Comparison of ENCODE assay signal across 16 cellular contexts in genomic region chr12:111420494-111420893, GRCh38. TPM values are rescaled to one million over a fixed set of nuclear protein-coding genes. Genes with fewer than 3 reads are reported as not detected.
DNase-seq lines count a peak whose midpoint lies in the region; ATAC-seq and TF ChIP-seq lines count a peak whose summit lies in the region.
"Had no signal": no experiment of that assay in that cellular context is flagged by ENCODE, and none has a peak within 500 bp of the region (broad histone marks: within the 10 kb centered on the region; RNA-seq: fewer than 3 reads in every experiment).

No MANE protein-coding gene starts in this region.

- H2BK15ac ChIP-seq in mesenchymal stem cell (ENCODE audit: low read depth, poor library complexity, severe bottlenecking): no peak overlapping the region

- peaks cover 20% of the 10 kb centered on the region for H3K36me3 Mint-ChIP-seq in WTC11

- H3K79me1 ChIP-seq in mesenchymal stem cell (replicated peaks; ENCODE audit: low read length, poor library complexity, severe bottlenecking): no peaks in the 10 kb centered on the region

- no peak overlapping the region for H3K4me3 ChIP-seq in heart right ventricle
- H3K4me3 ChIP-seq in mesenchymal stem cell (ENCODE audit: insufficient read depth in 1 of 2, low read depth in 1 of 2, low read length in 2 of 2): no peak overlapping the region
- H3K4me3 ChIP-seq: SJSA1 had no signal

- H2BK12ac ChIP-seq in mesenchymal stem cell (ENCODE audit: low read length in 2 of 2): no peak overlapping the region

- H3K14ac ChIP-seq in mesenchymal stem cell (ENCODE audit: low read length in 2 of 2): no peak overlapping the region

- intact Hi-C loops in heart right ventricle (cut with DNase I): no loop called here
- intact Hi-C loops in left ventricle myocardium superior (cut with micrococcal nuclease): no loop called here

- peaks cover 17 to 90% (median 52%) of the 10 kb centered on the region in 9 donors for H3K4me1 ChIP-seq in heart right ventricle
- peaks cover 21% of the 10 kb centered on the region for H3K4me1 ChIP-seq in mesenchymal stem cell (ENCODE audit: control insufficient read depth, insufficient read depth, low read depth, low read length)

- no peak for ATAC-seq in heart right ventricle
- ATAC-seq in left ventricle myocardium superior: no peak
- ATAC-seq in WTC11: no peak
- no peak for ATAC-seq in HG02678 (IDR thresholded peaks at IDR 0.05; ENCODE audit: unreplicated experiment)

- peaks cover 0 to 90% (median 30%) of the 10 kb centered on the region in 9 donors for H3K36me3 ChIP-seq in heart right ventricle
- peaks cover 43 to 53% of the 10 kb centered on the region in 2 experiments for H3K36me3 ChIP-seq in mesenchymal stem cell (ENCODE audit: control insufficient read depth in 1 of 2, insufficient read depth in 2 of 2, low read depth in 1 of 2, low read length in 2 of 2)

- H3K9me3 Mint-ChIP-seq in WTC11: no peaks in the 10 kb centered on the region
- H3K9me3 Mint-ChIP-seq: CD4-positive, CD25-positive, alpha-beta regulatory T cell had no signal

- no peak overlapping the region for H3K9ac ChIP-seq in mesenchymal stem cell (ENCODE audit: low read length)

- no peak overlapping the region for H3K4me2 ChIP-seq in mesenchymal stem cell (ENCODE audit: low read length, poor library complexity, severe bottlenecking)

- H3K9me3 ChIP-seq in heart right ventricle (no peaks in the 10 kb centered on the region), mesenchymal stem cell (ENCODE audit: control insufficient read depth, low read length) (no peaks in the 10 kb centered on the region)
- H3K9me3 ChIP-seq: SJSA1 had no signal

- POLR2A ChIA-PET in WTC11 (lab: Charles Lee): interaction anchor here (0.6 kb wide), 2 partner anchors 9 to 29 kb away, joined by 3 to 4 read pairs; no protein-coding TSS in a partner anchor

- no peak overlapping the region for H4K8ac ChIP-seq in mesenchymal stem cell (ENCODE audit: low read length)

- 88 to 91% methylated on average over 7 of the region's 7 CpGs for WGBS in heart right ventricle, 2 donors
- WGBS in mesenchymal stem cell: 96% methylated on average over 7 of the region's 7 CpGs

- no peak overlapping the region for H3K23ac ChIP-seq in mesenchymal stem cell (ENCODE audit: low read length in 2 of 2)

- no peak overlapping the region for H2AFZ ChIP-seq in mesenchymal stem cell (ENCODE audit: low read depth, low read length)

- no peak overlapping the region for H3K4ac ChIP-seq in mesenchymal stem cell (ENCODE audit: low read depth in 1 of 2, low read length in 2 of 2)

- no peak for TF ChIP-seq CTCF in heart right ventricle (IDR thresholded peaks at IDR 0.05)
- TF ChIP-seq CTCF in GM13977 (IDR thresholded peaks at IDR 0.05; ENCODE audit: extremely low read depth, insufficient read depth, missing control alignments): no peak
- no peak for TF ChIP-seq CTCF in WTC11 (IDR thresholded peaks at IDR 0.05)

- H3K4me3 Mint-ChIP-seq in WTC11: no peak overlapping the region
- H3K4me3 Mint-ChIP-seq: CD4-positive, CD25-positive, alpha-beta regulatory T cell had no signal

- H2AK5ac ChIP-seq in mesenchymal stem cell (ENCODE audit: low read length, severe bottlenecking): peak overlapping the region; percentile 4

- no peak overlapping the region for H2BK5ac ChIP-seq in mesenchymal stem cell (ENCODE audit: low read depth, low read length, poor library complexity, severe bottlenecking)

- no peak overlapping the region for H3K18ac ChIP-seq in mesenchymal stem cell (ENCODE audit: low read depth in 1 of 2, low read length in 2 of 2)

- H3K27me3 Mint-ChIP-seq in WTC11 (ENCODE audit: low read depth): no peaks in the 10 kb centered on the region
- H3K27me3 Mint-ChIP-seq: CD4-positive, CD25-positive, alpha-beta regulatory T cell had no signal

- H3K27ac ChIP-seq in heart right ventricle (peak overlapping the region in 9 of 10 donors; percentile 50 to 93 (median 61)), mesenchymal stem cell (ENCODE audit: low read length, poor library complexity, severe bottlenecking) (peak overlapping the region; percentile 6)
- H3K27ac ChIP-seq: SJSA1 had no signal

- H4K91ac ChIP-seq in mesenchymal stem cell (ENCODE audit: low read length): no peak overlapping the region

- H3K4me1 Mint-ChIP-seq in WTC11: peaks cover 35% of the 10 kb centered on the region

- CTCF ChIA-PET in WTC11 (lab: Charles Lee): interaction anchor here (1.7 kb wide), 1 partner anchor 23 kb away, joined by 4 read pairs; no protein-coding TSS in a partner anchor

- no peaks in the 10 kb centered on the region for H3K27me3 ChIP-seq in heart right ventricle
- no peaks in the 10 kb centered on the region for H3K27me3 ChIP-seq in mesenchymal stem cell (ENCODE audit: control insufficient read depth in 1 of 2, insufficient read depth in 1 of 2, low read length in 2 of 2)
- H3K27me3 ChIP-seq: SJSA1 had no signal

- peak overlapping the region; percentile 78 for H3K27ac Mint-ChIP-seq in WTC11

- DNase-seq in heart right ventricle (no peak), left ventricle myocardium superior (no peak), GM13977 (ENCODE audit: low spot score) (peak; percentile 3), WTC11 (ENCODE audit: low spot score) (no peak), mesenchymal stem cell (no peak), NCI-H1436 treated with DMSO at 0.1 percent for 48 hours (lab: John Stamatoyannopoulos, UW) (no peak), Kasumi-1 (lab: John Stamatoyannopoulos, UW) (no peak)
- DNase-seq: CD4-positive, CD25-positive, alpha-beta regulatory T cell; NCI-H1105; NCI-H1694 treated with DMSO at 0.1 percent for 48 hours; NCI-H526 treated with DMSO at 0.1 percent for 48 hours; NK-92 treated with Interleukin-12 subunit alpha and Interleukin-12 subunit beta, amount 100 ng/mL, for 24 hours; OCI-M1; RPMI8226 had no signal

- no peak overlapping the region for H2BK120ac ChIP-seq in mesenchymal stem cell (ENCODE audit: low read depth, low read length)

- in situ Hi-C loops in GM13977 (cut with MboI; ENCODE audit: low pct_unique_long_range_greater_than_20kb, low sequenced_read_pairs, unreplicated experiment): no loop called here

TF ChIP-seq in WTC11, 78 proteins besides CTCF, POLR2A, EP300 and RAD21 (continues in another document):
- TF ChIP-seq SMAD4 (CRISPR knock-in tag; IDR thresholded peaks at IDR 0.05) (no peak), GRHL2 (CRISPR knock-in tag; IDR thresholded peaks at IDR 0.05; ENCODE audit: insufficient replicate concordance, severe bottlenecking) (no peak), FOXJ3 (CRISPR knock-in tag; IDR thresholded peaks at IDR 0.05; ENCODE audit: borderline replicate concordance) (no peak), RORB (CRISPR knock-in tag; IDR thresholded peaks at IDR 0.05) (no peak), ZNF425 (CRISPR knock-in tag; conservative IDR thresholded peaks at IDR 0.05) (no peak), MXD4 (CRISPR knock-in tag; IDR thresholded peaks at IDR 0.05; ENCODE audit: borderline replicate concordance) (no peak), PRRX2 (CRISPR knock-in tag; IDR thresholded peaks at IDR 0.05) (no peak), ATF6 (CRISPR knock-in tag; IDR thresholded peaks at IDR 0.05) (no peak)

RNA-seq across cellular contexts. Expression of gene SH2B3, which starts 14.8 kb away (rescaled TPM):
- total RNA-seq in heart right ventricle (10 to 100 TPM; 29.8 to 61.4 (median 39.0) TPM), left ventricle myocardium superior (45.1 TPM), WTC11 (2021) (20.5 to 31.8 TPM (median 20.7 TPM) in 3 replicates)
- 10 to 100 TPM in 1 of 2 donors, 1 to 10 TPM in 1; 9.9 to 11.5 TPM for polyA plus RNA-seq in heart right ventricle
- 50.8 TPM for polyA plus RNA-seq in mesenchymal stem cell (2013, experiment 1 of 2)
- 50.3 TPM for polyA plus RNA-seq in mesenchymal stem cell (2013, experiment 2 of 2)

RNA-seq across cellular contexts. Expression of gene PHETA1, which starts 51.6 kb away (rescaled TPM):
- total RNA-seq in heart right ventricle (10 to 100 TPM; 11.9 to 41.6 (median 18.6) TPM), left ventricle myocardium superior (28.6 TPM), WTC11 (2021) (12.4 to 18.6 TPM (median 14.9 TPM) in 3 replicates)
- polyA plus RNA-seq in heart right ventricle: 10 to 100 TPM; 16.9 to 24.1 TPM
- polyA plus RNA-seq in mesenchymal stem cell (2013, experiment 1 of 2): 6.6 TPM
- 6.5 TPM for polyA plus RNA-seq in mesenchymal stem cell (2013, experiment 2 of 2)
